ENCODE assay signal across 1 cellular context in the genomic region with DNA sequence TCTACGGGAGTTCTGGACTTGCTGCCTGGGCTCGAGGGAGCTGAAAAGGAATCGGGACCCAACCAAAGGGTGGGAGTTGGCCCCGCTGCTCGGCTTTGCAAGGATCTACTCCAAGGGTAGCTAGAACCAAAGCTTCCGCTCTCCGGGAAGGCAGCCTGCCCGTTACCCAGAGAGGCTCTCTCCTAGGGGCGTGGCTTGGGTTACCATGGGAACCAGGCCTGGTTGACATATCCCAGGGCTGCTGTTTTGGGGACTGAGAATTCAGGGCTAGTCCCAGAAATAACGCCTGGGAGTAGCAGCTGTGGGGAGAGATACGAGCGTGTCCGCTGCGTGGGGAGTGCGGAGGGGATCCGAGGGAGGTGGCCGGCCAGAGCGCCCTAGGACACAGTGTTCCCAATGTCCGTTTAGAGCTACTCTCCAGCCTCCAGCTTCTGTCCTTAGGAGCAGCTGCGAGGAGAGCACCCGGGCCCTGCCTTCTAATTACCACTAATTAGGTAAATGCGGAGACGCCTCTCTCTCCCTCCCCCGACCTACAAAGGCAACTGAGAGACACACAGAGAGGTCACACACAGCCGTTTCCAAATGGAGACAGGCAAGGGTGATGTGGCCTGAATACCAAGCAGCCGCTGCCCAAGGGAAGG.
TF ChIP-seq lines count a peak whose summit lies in the region.

No MANE protein-coding gene starts in this region.

TF ChIP-seq in WTC11, 78 proteins besides CTCF, POLR2A, EP300 and RAD21 (continued from another document):
- TF ChIP-seq AR (CRISPR knock-in tag; IDR thresholded peaks at IDR 0.05), result no peak
TF ChIP-seq in WTC11: peak in this region for 0.
